ENCODE assay signal across 8 cellular contexts in the genomic region with DNA sequence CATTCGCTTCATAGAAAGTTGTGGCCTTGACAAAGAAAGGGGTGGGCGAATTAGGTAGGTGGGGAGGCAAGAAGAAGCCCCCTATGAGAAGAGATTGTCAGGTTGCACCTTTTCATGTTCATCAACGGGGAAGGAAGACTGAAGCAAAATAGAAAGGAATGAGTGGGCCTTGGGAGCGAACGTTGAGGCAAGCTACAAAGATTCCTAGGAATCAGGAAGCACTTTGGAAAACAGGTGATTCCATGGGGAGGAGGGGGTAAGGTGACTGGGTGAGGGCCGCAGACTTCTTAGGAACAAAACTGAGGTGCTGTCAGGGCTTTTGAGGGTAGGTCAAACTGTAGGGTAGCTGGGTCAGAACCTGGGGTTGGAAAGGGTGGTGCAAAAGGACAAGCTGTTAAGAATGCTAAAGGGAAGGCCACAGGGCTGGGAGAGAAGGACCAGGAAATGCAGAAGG. TPM values are rescaled to one million over a fixed set of nuclear protein-coding genes. Genes with fewer than 3 reads are reported as not detected.
A peak's percentile ranks its signal among the peaks of the same experiment; 100 is the strongest.
DNase-seq lines count a peak whose midpoint lies in the region; ATAC-seq, FAIRE-seq and TF ChIP-seq lines count a peak whose summit lies in the region.

No MANE protein-coding gene starts in this region.

- no peak for TF ChIP-seq POLR2A in H1 (IDR thresholded peaks at IDR 0.05; ENCODE audit: control extremely low read depth in 1 of 2, low read depth in 2 of 2, low read length in 2 of 2)

- H3K9me3 ChIP-seq in H1 (ENCODE audit: insufficient read depth in 2 of 2, low read depth in 1 of 2, low read length in 1 of 2), result no peaks in the 10 kb centered on the region

- peak overlapping the region; percentile 89 to 96 for H3K27ac Mint-ChIP-seq in natural killer cell

- TF ChIP-seq CTCF in GM06990 (IDR thresholded peaks at IDR 0.05; ENCODE audit: insufficient read depth, low read length, poor library complexity, severe bottlenecking) (no peak), H1 (IDR thresholded peaks at IDR 0.05; ENCODE audit: control extremely low read depth in 1 of 3, insufficient read depth in 1 of 3, low read depth in 1 of 3, low read length in 3 of 3) (no peak), natural killer cell (IDR thresholded peaks at IDR 0.05) (no peak)

- peak overlapping the region; percentile 98 for H3K4me3 Mint-ChIP-seq in natural killer cell

- no peak overlapping the region for H3K56ac ChIP-seq in H1 (replicated peaks; ENCODE audit: insufficient read length, low read depth, low read length)

- peak overlapping the region; percentile 81 to 86 (median 84) for H3K9ac ChIP-seq in H1 (replicated peaks in 1 of 4; ENCODE audit: extremely low read depth in 1 of 4, low read depth in 3 of 4, low read length in 3 of 4)

- peaks cover 9% of the 10 kb centered on the region; the same call in 1 of the 2 replicates for H3K23me2 ChIP-seq in H1 (ENCODE audit: low read depth, low read length)

- WGBS in H1 (ENCODE audit: extremely low coverage in 1 of 2, insufficient coverage in 1 of 2, insufficient read length in 1 of 2, insufficient replicate concordance in 2 of 2, low coverage in 1 of 2, low lambda C conversion rate in 2 of 2, missing lambda C conversion rate in 1 of 2), 2 experiments, result 30% methylated on average over 6 of the region's 6 CpGs; no CpG with 5 or more reads in 1 of the 2 experiments

- 0 out of 2 replicates have a peak overlapping the region, but pooled peaks have one; percentile 97 for H4K8ac ChIP-seq in H1 (ENCODE audit: extremely low read depth, insufficient read depth, low read length)

- H2BK12ac ChIP-seq in H1 (ENCODE audit: low read depth, low read length), result no peak overlapping the region

- H2BK120ac ChIP-seq in H1 (replicated peaks; ENCODE audit: low read depth, low read length), result no peak overlapping the region

- H3K36me3 Mint-ChIP-seq in natural killer cell, result peaks cover 7% of the 10 kb centered on the region

- H3K36me3 ChIP-seq in GM06990 (ENCODE audit: control insufficient read depth, insufficient read depth, low read length), result no peaks in the 10 kb centered on the region; the same call in 1 of the 2 replicates
- H3K36me3 ChIP-seq in H1 (ENCODE audit: control insufficient read depth in 2 of 4, insufficient read depth in 4 of 4, low read length in 3 of 4), result peaks cover 0 to 4% (median 0%) of the 10 kb centered on the region in 4 experiments; a peak in 1 of 8 replicates

- peak overlapping the region; percentile 70; the same call in 1 of the 2 replicates for H2AFZ ChIP-seq in H1 (ENCODE audit: low read length)

- H3K4me2 ChIP-seq in H1 (ENCODE audit: insufficient read depth in 1 of 2, low read depth in 2 of 2, low read length in 2 of 2), result peak overlapping the region; percentile 93 to 97

- H3K18ac ChIP-seq in H1 (ENCODE audit: extremely low read depth, low read length), result peak overlapping the region; percentile 93; the same call in 1 of the 2 replicates

- H3K4me3 ChIP-seq in GM06990 (replicated peaks; ENCODE audit: low read depth, low read length) (peak overlapping the region; percentile 96), H1 (ENCODE audit: extremely low read depth in 1 of 4, insufficient read depth in 2 of 4, low read depth in 3 of 4, low read length in 4 of 4) (peak overlapping the region; percentile 87 to 94 (median 92))

- no peak overlapping the region for H2AK5ac ChIP-seq in H1 (ENCODE audit: low read depth, low read length)

- no peak for FAIRE-seq in H1 (lab: Jason Lieb, UNC)

- no peak overlapping the region for H3K4ac ChIP-seq in H1 (replicated peaks; ENCODE audit: insufficient read length, low read depth, low read length)

- peak overlapping the region; percentile 66; the same call in 1 of the 2 replicates for H2BK5ac ChIP-seq in H1 (ENCODE audit: low read depth, low read length)

- POLR2A ChIA-PET in H1 (lab: Charles Lee; ENCODE audit: partially characterized antibody), result interaction anchor here (0.7 to 2.0 kb wide), 6 partner anchors 9 to 63 kb away, joined by 3 to 6 read pairs (median 3); no protein-coding TSS in a partner anchor

- no peak for ATAC-seq in natural killer cell
- ATAC-seq in HG02642 (IDR thresholded peaks at IDR 0.05; ENCODE audit: poor library complexity, unreplicated experiment), result no peak

- peaks cover 43 to 58% of the 10 kb centered on the region in 2 donors for H3K4me1 Mint-ChIP-seq in natural killer cell

- peaks cover 0 to 20% of the 10 kb centered on the region in 2 experiments; a peak in 3 of 4 replicates for H3K79me2 ChIP-seq in H1 (ENCODE audit: control insufficient read depth in 1 of 2, insufficient read depth in 2 of 2, low read length in 2 of 2)

- H2BK20ac ChIP-seq in H1 (ENCODE audit: low read length), result no peak overlapping the region

- peak overlapping the region; percentile 93 for H3K27ac ChIP-seq in H1 (ENCODE audit: low read depth, low read length)

- intact Hi-C loops in natural killer cell (cut with micrococcal nuclease), result no loop called here

- no peak overlapping the region for H3K14ac ChIP-seq in H1 (ENCODE audit: insufficient read length)

- no peak for DNase-seq in GM06990 (ENCODE audit: extremely low read depth, insufficient read length)
- peak; percentile 31 for DNase-seq in NCI-H69 (lab: John Stamatoyannopoulos, UW)
- DNase-seq in H1 (ENCODE audit: low read depth in 1 of 2, low spot score in 2 of 2), result no peak
- DNase-seq in natural killer cell, result no peak
- no peak for DNase-seq in NCI-H2107 treated with DMSO at 0.1 percent for 48 hours (lab: John Stamatoyannopoulos, UW; ENCODE audit: unreplicated experiment)
- DNase-seq in activated CD8-positive, alpha-beta memory T cell treated with anti-CD3 and anti-CD28 coated beads, Interleukin-2, amount 50 U/mL, for 4 hours, result no peak
- no peak for DNase-seq in effector CD4-positive, alpha-beta T cell

- TF ChIP-seq EP300 in H1 (IDR thresholded peaks at IDR 0.05; ENCODE audit: borderline replicate concordance in 1 of 2, low read depth in 2 of 2, low read length in 2 of 2), result no peak

- CTCF ChIA-PET in H1 (lab: Charles Lee; ENCODE audit: partially characterized antibody), result interaction anchor here (0.9 to 2.7 kb wide), 6 partner anchors 11 to 593 kb away, joined by 3 to 9 read pairs (median 4); a partner anchor contains a TSS

- 0 out of 2 replicates have a peak, but pooled peaks cover 3% of the 10 kb centered on the region for H3K79me1 ChIP-seq in H1 (ENCODE audit: low read depth, low read length)

- no peak overlapping the region for H3K23ac ChIP-seq in H1 (ENCODE audit: insufficient read length)

- H3K27me3 ChIP-seq in GM06990 (replicated peaks; ENCODE audit: control insufficient read depth, insufficient read depth, low read length) (no peaks in the 10 kb centered on the region), H1 (replicated peaks in 1 of 4; ENCODE audit: control insufficient read depth in 3 of 4, extremely low read depth in 1 of 4, insufficient read depth in 3 of 4, low read length in 3 of 4) (no peaks in the 10 kb centered on the region)

- no peak overlapping the region for H4K91ac ChIP-seq in H1 (replicated peaks; ENCODE audit: insufficient read length, low read length)

- H4K5ac ChIP-seq in H1 (ENCODE audit: insufficient read length, low read depth, low read length), result no peak overlapping the region

- H3K9me3 Mint-ChIP-seq in natural killer cell, result no peaks in the 10 kb centered on the region

- H3K27me3 Mint-ChIP-seq in natural killer cell (ENCODE audit: low read depth in 2 of 2), result no peaks in the 10 kb centered on the region

- peaks cover 0 to 12% (median 6%) of the 10 kb centered on the region in 4 experiments; a peak in 3 of 7 replicates for H3K4me1 ChIP-seq in H1 (replicated peaks in 1 of 4; ENCODE audit: control insufficient read depth in 3 of 4, insufficient read depth in 4 of 4, low read length in 3 of 4)

- H4K20me1 ChIP-seq in H1 (replicated peaks in 1 of 2; ENCODE audit: control insufficient read depth in 1 of 2, insufficient read depth in 2 of 2, low read length in 2 of 2), result no peaks in the 10 kb centered on the region

- TF ChIP-seq RAD21 in H1 (IDR thresholded peaks at IDR 0.05 in 1 of 2, conservative IDR thresholded peaks at IDR 0.05 in 1 of 2; ENCODE audit: low read depth in 2 of 2, low read length in 2 of 2), result no peak

- no peak overlapping the region for H2BK15ac ChIP-seq in H1 (ENCODE audit: low read length)

TF ChIP-seq in H1, 55 proteins besides CTCF, POLR2A, EP300 and RAD21:
- TF ChIP-seq SAP30 (IDR thresholded peaks at IDR 0.05; ENCODE audit: insufficient read depth, insufficient replicate concordance, low read length) (peak; percentile 65), FOSL1 (IDR thresholded peaks at IDR 0.05; ENCODE audit: insufficient read depth, low read depth, low read length) (no peak)
TF ChIP-seq in H1: peak in this region for 1.

RNA-seq across cellular contexts. Expression of a gene that starts 0.5 kb away (rescaled TPM):
- 18.8 and 22.2 TPM in 2 replicates for total RNA-seq in H1 (2021; fragmentation: NEBNext Ultra II Directional; extraction: Animal tissue kit (Norgen Biotek cat#: 25700))
- 7.1 and 13.8 TPM in 2 replicates for polyA plus RNA-seq in H1 (2011; rRNA removed)
- 13.9 TPM for polyA plus RNA-seq in H1 (2011; cell fraction: cytosol; rRNA removed)
- 8.4 TPM for polyA plus RNA-seq in H1 (2011; cell fraction: nucleus; rRNA removed)
- polyA plus RNA-seq in H1 (2012, experiment 1 of 2), result 10.3 to 16.5 TPM (median 11.1 TPM) in 4 replicates
- polyA plus RNA-seq in H1 (2012, experiment 2 of 2), result 1.3 TPM
- polyA plus RNA-seq in H1 (2013, experiment 1 of 2), result 23.4 TPM
- 32.3 TPM for polyA plus RNA-seq in H1 (2013, experiment 2 of 2)
- polyA minus RNA-seq in H1 (2011; rRNA and poly(A)+ RNA removed), result 13.5 and 29.0 TPM in 2 replicates
- 7.6 TPM for polyA minus RNA-seq in H1 (2011; cell fraction: cytosol; rRNA and poly(A)+ RNA removed)
- polyA minus RNA-seq in H1 (2011; cell fraction: nucleus; rRNA and poly(A)+ RNA removed), result 57.7 TPM
- 10 to 100 TPM; 30.4 to 44.1 (median 38.2) TPM for total RNA-seq in natural killer cell

RNA-seq across cellular contexts. Expression of a gene that starts 0.8 kb away (rescaled TPM):
- 38.3 TPM in 2 replicates for total RNA-seq in H1 (2021; fragmentation: NEBNext Ultra II Directional; extraction: Animal tissue kit (Norgen Biotek cat#: 25700))
- 13.6 and 18.6 TPM in 2 replicates for polyA plus RNA-seq in H1 (2011; rRNA removed)
- 24.8 TPM for polyA plus RNA-seq in H1 (2011; cell fraction: cytosol; rRNA removed)
- 16.9 TPM for polyA plus RNA-seq in H1 (2011; cell fraction: nucleus; rRNA removed)
- polyA plus RNA-seq in H1 (2012, experiment 1 of 2), result 21.7 to 29.4 TPM (median 24.3 TPM) in 4 replicates
- 1.3 TPM for polyA plus RNA-seq in H1 (2012, experiment 2 of 2)
- 17.9 TPM for polyA plus RNA-seq in H1 (2013, experiment 1 of 2)
- 18.6 TPM for polyA plus RNA-seq in H1 (2013, experiment 2 of 2)
- 101 and 102 TPM in 2 replicates for polyA minus RNA-seq in H1 (2011; rRNA and poly(A)+ RNA removed)
- polyA minus RNA-seq in H1 (2011; cell fraction: cytosol; rRNA and poly(A)+ RNA removed), result 37.1 TPM
- 97.3 TPM for polyA minus RNA-seq in H1 (2011; cell fraction: nucleus; rRNA and poly(A)+ RNA removed)
- total RNA-seq in natural killer cell, result 10 to 100 TPM; 54.4 to 64.0 (median 58.5) TPM
